11 cellular contexts compared by ENCODE assay signal in the genomic region with DNA sequence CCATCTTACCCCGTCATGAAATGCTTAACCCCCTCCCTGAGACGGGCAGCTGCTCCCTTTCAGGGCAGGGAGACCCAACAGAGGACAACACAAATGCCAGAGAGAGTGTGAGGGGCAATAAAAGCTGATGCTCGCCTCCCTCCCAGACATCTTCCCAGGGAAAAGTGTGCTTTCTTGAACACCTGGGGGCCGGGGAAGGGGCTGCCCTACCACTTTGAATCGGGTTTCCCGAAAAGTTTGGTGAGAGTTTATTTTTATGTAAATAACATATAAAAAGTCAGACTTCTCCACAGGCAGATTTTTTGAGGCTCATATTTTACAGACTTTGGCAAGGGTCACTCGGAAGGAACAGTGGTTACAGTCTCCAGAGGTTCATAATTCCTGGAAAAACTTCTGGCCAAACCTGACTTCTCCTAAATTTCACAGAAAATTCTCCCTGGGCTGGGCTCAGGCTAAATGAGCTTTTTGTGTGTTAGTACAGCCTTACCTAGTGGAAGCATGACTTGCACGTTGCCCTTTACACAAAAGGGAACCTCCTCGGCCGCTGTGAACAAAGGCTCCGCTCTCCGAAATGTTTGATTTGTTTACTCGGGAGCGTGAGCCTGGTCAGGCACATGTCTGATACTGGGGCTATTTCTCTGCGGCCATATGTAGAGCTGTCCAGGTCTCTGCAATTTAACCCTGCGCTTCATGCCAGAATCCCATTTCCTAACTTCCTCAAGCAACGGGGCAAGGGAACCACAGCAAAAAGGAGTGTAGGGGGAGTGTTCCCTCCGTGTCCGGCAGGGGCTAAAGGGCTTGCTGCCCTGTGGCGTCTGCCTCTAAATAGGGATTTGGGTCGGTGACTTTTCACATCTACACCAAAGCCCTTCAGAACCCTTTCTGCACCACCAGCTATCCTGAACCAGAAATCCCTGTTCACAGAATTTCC. TPM values are rescaled to one million over a fixed set of nuclear protein-coding genes. Genes with fewer than 3 reads are reported as not detected.
DNase-seq lines count a peak whose midpoint lies in the region; TF ChIP-seq lines count a peak whose summit lies in the region.
"Had no signal": no experiment of that assay in that cellular context is flagged by ENCODE, and none has a peak within 500 bp of the region (broad histone marks: within the 10 kb centered on the region; RNA-seq: fewer than 3 reads in every experiment).

No MANE protein-coding gene starts in this region.

- H4K20me1 ChIP-seq in neural cell (ENCODE audit: insufficient read depth) = no peaks in the 10 kb centered on the region

- peak overlapping the region; percentile 72 for H3K4me3 Mint-ChIP-seq in glutamatergic neuron (ENCODE audit: unreplicated experiment)
- no peak overlapping the region for H3K4me3 Mint-ChIP-seq in activated T-helper 1 cell treated with anti-CD3 and anti-CD28 coated beads, Interleukin-12 subunit alpha, Interleukin-12 subunit beta, Interleukin-2, Interleukin-4 antibody, amounts not matched to agents 30 ng/mL and 10 ng/mL and 1 ng/mL, durations not matched to agents 14 hours and 24 hours and 36 hours
- H3K4me3 Mint-ChIP-seq: activated naive CD8-positive, alpha-beta T cell treated with anti-CD3 and anti-CD28 coated beads, Interleukin-2, amount 10 ng/mL, durations not matched to agents 7 days and 5 days; naive thymus-derived CD8-positive, alpha-beta T cell had no signal

- H3K79me2 ChIP-seq in neural cell (replicated peaks; ENCODE audit: insufficient read depth, low read length) = no peaks in the 10 kb centered on the region

- H3K4me3 ChIP-seq in neural cell (ENCODE audit: low read length) (peak overlapping the region; percentile 7), thyroid gland (replicated peaks in 1 of 3) (no peak overlapping the region)

- H3K4me1 ChIP-seq in ES-I3 (ENCODE audit: insufficient read depth, low read length) (no peaks in the 10 kb centered on the region; the same call in 1 of the 2 replicates), thyroid gland (no peaks in the 10 kb centered on the region)

- no peaks in the 10 kb centered on the region; the same call in 1 of the 2 replicates for H3K9me3 ChIP-seq in ES-I3 (ENCODE audit: control insufficient read depth, insufficient read depth, low read length)
- no peaks in the 10 kb centered on the region for H3K9me3 ChIP-seq in neural cell (ENCODE audit: low read length)
- no peaks in the 10 kb centered on the region for H3K9me3 ChIP-seq in thyroid gland

- H3K4me2 ChIP-seq in neural cell (ENCODE audit: low read length) = no peak overlapping the region

- peaks cover 17% of the 10 kb centered on the region for H3K27me3 Mint-ChIP-seq in glutamatergic neuron (ENCODE audit: unreplicated experiment)
- peaks cover 34% of the 10 kb centered on the region for H3K27me3 Mint-ChIP-seq in activated T-helper 1 cell treated with anti-CD3 and anti-CD28 coated beads, Interleukin-12 subunit alpha, Interleukin-12 subunit beta, Interleukin-2, Interleukin-4 antibody, amounts not matched to agents 30 ng/mL and 10 ng/mL and 1 ng/mL, durations not matched to agents 14 hours and 24 hours and 36 hours (ENCODE audit: insufficient read depth)

- no peaks in the 10 kb centered on the region for H3K36me3 Mint-ChIP-seq in glutamatergic neuron (ENCODE audit: unreplicated experiment)
- no peaks in the 10 kb centered on the region for H3K36me3 Mint-ChIP-seq in activated T-helper 1 cell treated with anti-CD3 and anti-CD28 coated beads, Interleukin-12 subunit alpha, Interleukin-12 subunit beta, Interleukin-2, Interleukin-4 antibody, amounts not matched to agents 30 ng/mL and 10 ng/mL and 1 ng/mL, durations not matched to agents 14 hours and 24 hours and 36 hours (ENCODE audit: low read depth)
- H3K36me3 Mint-ChIP-seq: activated naive CD8-positive, alpha-beta T cell treated with anti-CD3 and anti-CD28 coated beads, Interleukin-2, amount 10 ng/mL, durations not matched to agents 7 days and 5 days; naive thymus-derived CD8-positive, alpha-beta T cell had no signal

- no peaks in the 10 kb centered on the region for H3K36me3 ChIP-seq in ES-I3 (ENCODE audit: insufficient read depth, low read length)
- H3K36me3 ChIP-seq in neural cell (ENCODE audit: insufficient read depth, low read length) = no peaks in the 10 kb centered on the region
- no peaks in the 10 kb centered on the region for H3K36me3 ChIP-seq in thyroid gland

- 37 to 45% methylated on average over 21 of the region's 21 CpGs for WGBS in thyroid gland, 2 donors

- TF ChIP-seq CTCF in glutamatergic neuron (IDR thresholded peaks at IDR 0.05; ENCODE audit: partially characterized antibody, unreplicated experiment) (no peak), neural cell (IDR thresholded peaks at IDR 0.05; ENCODE audit: poor library complexity, severe bottlenecking) (no peak), thyroid gland (IDR thresholded peaks at IDR 0.05) (no peak)

- H3K9me3 Mint-ChIP-seq in glutamatergic neuron (ENCODE audit: unreplicated experiment) = peaks cover 10% of the 10 kb centered on the region
- H3K9me3 Mint-ChIP-seq in activated T-helper 1 cell treated with anti-CD3 and anti-CD28 coated beads, Interleukin-12 subunit alpha, Interleukin-12 subunit beta, Interleukin-2, Interleukin-4 antibody, amounts not matched to agents 30 ng/mL and 10 ng/mL and 1 ng/mL, durations not matched to agents 14 hours and 24 hours and 36 hours = no peaks in the 10 kb centered on the region
- H3K9me3 Mint-ChIP-seq: activated naive CD8-positive, alpha-beta T cell treated with anti-CD3 and anti-CD28 coated beads, Interleukin-2, amount 10 ng/mL, durations not matched to agents 7 days and 5 days had no signal

- DNase-seq in NCI-H510A (lab: John Stamatoyannopoulos, UW) (peak; percentile 20), glutamatergic neuron (no peak), epidermal melanocyte (ENCODE audit: insufficient read length, low spot score) (no peak), thyroid gland (no peak), glomerular visceral epithelial cell (ENCODE audit: extremely low spot score) (no peak)
- no peak for DNase-seq in activated T-helper 1 cell treated with anti-CD3 and anti-CD28 coated beads, Interleukin-12 subunit alpha, Interleukin-12 subunit beta, Interleukin-2, Interleukin-4 antibody, amounts not matched to agents 30 ng/mL and 10 ng/mL and 1 ng/mL, durations not matched to agents 14 hours and 24 hours and 36 hours (ENCODE audit: low spot score)
- DNase-seq: activated naive CD8-positive, alpha-beta T cell treated with anti-CD3 and anti-CD28 coated beads, Interleukin-2, amount 10 ng/mL, durations not matched to agents 7 days and 5 days had no signal

- peak overlapping the region; percentile 3 for H2AFZ ChIP-seq in neural cell (ENCODE audit: low read depth, low read length)

- peak overlapping the region; percentile 78 for H3K27ac Mint-ChIP-seq in glutamatergic neuron (ENCODE audit: unreplicated experiment)
- no peak overlapping the region for H3K27ac Mint-ChIP-seq in activated T-helper 1 cell treated with anti-CD3 and anti-CD28 coated beads, Interleukin-12 subunit alpha, Interleukin-12 subunit beta, Interleukin-2, Interleukin-4 antibody, amounts not matched to agents 30 ng/mL and 10 ng/mL and 1 ng/mL, durations not matched to agents 14 hours and 24 hours and 36 hours
- H3K27ac Mint-ChIP-seq: activated naive CD8-positive, alpha-beta T cell treated with anti-CD3 and anti-CD28 coated beads, Interleukin-2, amount 10 ng/mL, durations not matched to agents 7 days and 5 days had no signal

- H3K27me3 ChIP-seq in neural cell (ENCODE audit: insufficient read depth, low read depth, low read length) (no peaks in the 10 kb centered on the region), thyroid gland (no peaks in the 10 kb centered on the region)

- peaks cover 35% of the 10 kb centered on the region for H3K4me1 Mint-ChIP-seq in glutamatergic neuron (ENCODE audit: low read depth, unreplicated experiment)
- H3K4me1 Mint-ChIP-seq in activated T-helper 1 cell treated with anti-CD3 and anti-CD28 coated beads, Interleukin-12 subunit alpha, Interleukin-12 subunit beta, Interleukin-2, Interleukin-4 antibody, amounts not matched to agents 30 ng/mL and 10 ng/mL and 1 ng/mL, durations not matched to agents 14 hours and 24 hours and 36 hours (ENCODE audit: low read depth) = no peaks in the 10 kb centered on the region
- H3K4me1 Mint-ChIP-seq: activated naive CD8-positive, alpha-beta T cell treated with anti-CD3 and anti-CD28 coated beads, Interleukin-2, amount 10 ng/mL, durations not matched to agents 7 days and 5 days; naive thymus-derived CD8-positive, alpha-beta T cell had no signal

- peak overlapping the region; percentile 39; the same call in 1 of the 2 replicates for H3K9ac ChIP-seq in ES-I3 (ENCODE audit: low read depth, low read length)
- peak overlapping the region; percentile 56 for H3K9ac ChIP-seq in neural cell (ENCODE audit: low read length)

- no peak for TF ChIP-seq POLR2A in thyroid gland (IDR thresholded peaks at IDR 0.05)

- H3K9me2 ChIP-seq in neural cell (ENCODE audit: insufficient read depth, low read length) = no peaks in the 10 kb centered on the region

- TF ChIP-seq EP300 in neural cell (conservative IDR thresholded peaks at IDR 0.05; ENCODE audit: poor library complexity, severe bottlenecking) = no peak

- intact Hi-C loops in activated T-helper 1 cell treated with anti-CD3 and anti-CD28 coated beads, Interleukin-12 subunit alpha, Interleukin-12 subunit beta, Interleukin-2, Interleukin-4 antibody, amounts not matched to agents 30 ng/mL and 10 ng/mL and 1 ng/mL, durations not matched to agents 14 hours and 24 hours and 36 hours (cut with micrococcal nuclease) = no loop called here
- intact Hi-C loops in thyroid gland (cut with DNase I) = no loop called here

- H3K27ac ChIP-seq in neural cell (ENCODE audit: low read length) = no peak overlapping the region
- no peak overlapping the region for H3K27ac ChIP-seq in thyroid gland

- no peak for TF ChIP-seq RAD21 in neural cell (conservative IDR thresholded peaks at IDR 0.05)

- H3F3A ChIP-seq in neural cell (ENCODE audit: insufficient read depth, low read length, poor library complexity, severe bottlenecking) = no peaks in the 10 kb centered on the region

TF ChIP-seq in neural cell, 6 proteins besides CTCF, POLR2A, EP300 and RAD21 (continues in another document):
- TF ChIP-seq EZH2 (IDR thresholded peaks at IDR 0.05; ENCODE audit: borderline replicate concordance, insufficient read depth, low read length, poor library complexity, severe bottlenecking) (no peak), SMC3 (conservative IDR thresholded peaks at IDR 0.05; ENCODE audit: poor library complexity) (no peak), MXI1 (conservative IDR thresholded peaks at IDR 0.05; ENCODE audit: poor library complexity, severe bottlenecking) (no peak)

RNA-seq across cellular contexts. Expression of a gene that starts 3.4 kb away (rescaled TPM):
- not detected for total RNA-seq in glutamatergic neuron (ENCODE audit: unreplicated experiment)
- 0.20 TPM in 1 of 2 replicates, not detected in the other for polyA plus RNA-seq in neural cell
- 0.23 TPM in 1 of 2 replicates, not detected in the other for polyA minus RNA-seq in neural cell
- total RNA-seq in activated T-helper 1 cell treated with anti-CD3 and anti-CD28 coated beads, Interleukin-12 subunit alpha, Interleukin-12 subunit beta, Interleukin-2, Interleukin-4 antibody, amounts not matched to agents 30 ng/mL and 10 ng/mL and 1 ng/mL, durations not matched to agents 14 hours and 24 hours and 36 hours = not detected in 2 replicates
- total RNA-seq in thyroid gland = not detected
- total RNA-seq: activated naive CD8-positive, alpha-beta T cell treated with anti-CD3 and anti-CD28 coated beads, Interleukin-2, amount 10 ng/mL, durations not matched to agents 7 days and 5 days; fibroblast of lung; naive thymus-derived CD8-positive, alpha-beta T cell had no signal
- polyA plus RNA-seq: fibroblast of lung; naive thymus-derived CD8-positive, alpha-beta T cell had no signal
